8 cellular contexts compared by ENCODE assay signal in genomic region chr22:46250783-46251125, GRCh38.
DNase-seq lines count a peak whose midpoint lies in the region; ATAC-seq and TF ChIP-seq lines count a peak whose summit lies in the region.

No MANE protein-coding gene starts in this region.

- CTCF ChIA-PET in activated naive CD4-positive, alpha-beta T cell treated with anti-CD3 and anti-CD28 coated beads, Interleukin-2, amount 10 ng/mL, durations not matched to agents 7 days and 5 days (lab: Charles Lee) = interaction anchor here (1.0 kb wide), 2 partner anchors 9 to 45 kb away, joined by 3 read pairs; partner anchors contain the start of gene GTSE1

- no peak for DNase-seq in GM12865 (ENCODE audit: low read depth)
- peak; percentile 43 for DNase-seq in activated naive CD4-positive, alpha-beta T cell treated with anti-CD3 and anti-CD28 coated beads, Interleukin-2, amount 10 ng/mL, durations not matched to agents 7 days and 5 days
- no peak for DNase-seq in stimulated activated naive B cell treated with anti-CD40 and anti-IgM and Interleukin-4, amounts not matched to agents 10 μg/mL and 1 μg/mL and 100 μg/mL, for 72 hours
- DNase-seq in GF-D8 (lab: John Stamatoyannopoulos, UW) = no peak

- ATAC-seq in HG03095 (IDR thresholded peaks at IDR 0.05; ENCODE audit: unreplicated experiment) = peak; percentile 7
- peak in 1 of 2 donors; percentile 5 for ATAC-seq in stimulated activated naive B cell treated with anti-CD40 and anti-IgM and Interleukin-4, amounts not matched to agents 10 μg/mL and 1 μg/mL and 100 μg/mL, for 72 hours (replicated peaks)
- ATAC-seq in GM21515 (IDR thresholded peaks at IDR 0.05; ENCODE audit: unreplicated experiment) = no peak
- ATAC-seq in GM18858 (IDR thresholded peaks at IDR 0.05; ENCODE audit: unreplicated experiment) = no peak

- peaks cover 6% of the 10 kb centered on the region for H3K36me3 Mint-ChIP-seq in activated naive CD4-positive, alpha-beta T cell treated with anti-CD3 and anti-CD28 coated beads, Interleukin-2, amount 10 ng/mL, durations not matched to agents 7 days and 5 days
- peaks cover 3 to 15% of the 10 kb centered on the region in 2 donors for H3K36me3 Mint-ChIP-seq in stimulated activated naive B cell treated with anti-CD40 and anti-IgM and Interleukin-4, amounts not matched to agents 10 μg/mL and 1 μg/mL and 100 μg/mL, for 72 hours

- no peak for TF ChIP-seq CTCF in GM12865 (IDR thresholded peaks at IDR 0.05; ENCODE audit: insufficient read depth, low read depth, low read length, missing control alignments)

- H3K27ac Mint-ChIP-seq in activated naive CD4-positive, alpha-beta T cell treated with anti-CD3 and anti-CD28 coated beads, Interleukin-2, amount 10 ng/mL, durations not matched to agents 7 days and 5 days = peak overlapping the region; percentile 82
- H3K27ac Mint-ChIP-seq in stimulated activated naive B cell treated with anti-CD40 and anti-IgM and Interleukin-4, amounts not matched to agents 10 μg/mL and 1 μg/mL and 100 μg/mL, for 72 hours = peak overlapping the region; percentile 93

- H3K27me3 Mint-ChIP-seq in activated naive CD4-positive, alpha-beta T cell treated with anti-CD3 and anti-CD28 coated beads, Interleukin-2, amount 10 ng/mL, durations not matched to agents 7 days and 5 days = peaks cover 13% of the 10 kb centered on the region
- no peaks in the 10 kb centered on the region for H3K27me3 Mint-ChIP-seq in stimulated activated naive B cell treated with anti-CD40 and anti-IgM and Interleukin-4, amounts not matched to agents 10 μg/mL and 1 μg/mL and 100 μg/mL, for 72 hours

- H3K4me3 ChIP-seq in GM12865 (ENCODE audit: low read depth, low read length) = peak overlapping the region; percentile 67
- peak overlapping the region; percentile 69 for H3K4me3 ChIP-seq in iPS-11a (ENCODE audit: low read depth, low read length)

- H3K4me3 Mint-ChIP-seq in activated naive CD4-positive, alpha-beta T cell treated with anti-CD3 and anti-CD28 coated beads, Interleukin-2, amount 10 ng/mL, durations not matched to agents 7 days and 5 days = peak overlapping the region; percentile 83
- H3K4me3 Mint-ChIP-seq in stimulated activated naive B cell treated with anti-CD40 and anti-IgM and Interleukin-4, amounts not matched to agents 10 μg/mL and 1 μg/mL and 100 μg/mL, for 72 hours = peak overlapping the region; percentile 92 to 93

- H3K9me3 Mint-ChIP-seq in activated naive CD4-positive, alpha-beta T cell treated with anti-CD3 and anti-CD28 coated beads, Interleukin-2, amount 10 ng/mL, durations not matched to agents 7 days and 5 days = peaks cover 2% of the 10 kb centered on the region
- no peaks in the 10 kb centered on the region for H3K9me3 Mint-ChIP-seq in stimulated activated naive B cell treated with anti-CD40 and anti-IgM and Interleukin-4, amounts not matched to agents 10 μg/mL and 1 μg/mL and 100 μg/mL, for 72 hours

- peaks cover 36% of the 10 kb centered on the region for H3K4me1 Mint-ChIP-seq in activated naive CD4-positive, alpha-beta T cell treated with anti-CD3 and anti-CD28 coated beads, Interleukin-2, amount 10 ng/mL, durations not matched to agents 7 days and 5 days
- peaks cover 19 to 39% of the 10 kb centered on the region in 2 donors for H3K4me1 Mint-ChIP-seq in stimulated activated naive B cell treated with anti-CD40 and anti-IgM and Interleukin-4, amounts not matched to agents 10 μg/mL and 1 μg/mL and 100 μg/mL, for 72 hours
